Comparison of ENCODE assay signal across 1 cellular context in genomic region chr5:43603535-43604363, GRCh38.
TF ChIP-seq lines count a peak whose summit lies in the region.

No MANE protein-coding gene starts in this region.

TF ChIP-seq in GM12878, 131 proteins besides CTCF, POLR2A, EP300 and RAD21 (continued from another document and continues in another):
- TF ChIP-seq ZBTB40 (IDR thresholded peaks at IDR 0.05; ENCODE audit: borderline replicate concordance) = no peak
- no peak for TF ChIP-seq CBX5 (IDR thresholded peaks at IDR 0.05; ENCODE audit: low read depth)
- no peak for TF ChIP-seq ZNF384 (IDR thresholded peaks at IDR 0.05; ENCODE audit: borderline replicate concordance, low read depth, low read length)
- no peak for TF ChIP-seq IRF4 (IDR thresholded peaks at IDR 0.05; ENCODE audit: low read depth, low read length)
- TF ChIP-seq HDGF (IDR thresholded peaks at IDR 0.05) = 0 out of 2 replicates have a peak, but pooled peaks have one; percentile 82
- no peak for TF ChIP-seq MTA2 (IDR thresholded peaks at IDR 0.05; ENCODE audit: low read depth)
- TF ChIP-seq PAX5 (IDR thresholded peaks at IDR 0.05; ENCODE audit: borderline replicate concordance, low read depth, low read length) = peak; percentile 26; the same call in 1 of the 2 replicates
- no peak for TF ChIP-seq WRNIP1 (IDR thresholded peaks at IDR 0.05; ENCODE audit: borderline replicate concordance, low read depth, low read length)
- TF ChIP-seq FOXK2 (IDR thresholded peaks at IDR 0.05) = no peak
- TF ChIP-seq ELK1 (IDR thresholded peaks at IDR 0.05; ENCODE audit: low read depth, low read length) = no peak
- TF ChIP-seq HSF1 (IDR thresholded peaks at IDR 0.05; ENCODE audit: low read depth, low read length) = no peak
- TF ChIP-seq ZNF592 (IDR thresholded peaks at IDR 0.05) = no peak
- no peak for TF ChIP-seq RELA (IDR thresholded peaks at IDR 0.05; ENCODE audit: borderline replicate concordance, partially characterized antibody)
- no peak for TF ChIP-seq JUND (IDR thresholded peaks at IDR 0.05; ENCODE audit: low read depth, low read length)
- no peak for TF ChIP-seq STAT1 (conservative IDR thresholded peaks at IDR 0.05)
- no peak for TF ChIP-seq KAT2A (conservative IDR thresholded peaks at IDR 0.05; ENCODE audit: control insufficient read depth, low read depth, low read length)
- TF ChIP-seq BACH1 (IDR thresholded peaks at IDR 0.05; ENCODE audit: borderline replicate concordance) = peak; percentile 70; the same call in 1 of the 2 replicates
- TF ChIP-seq HCFC1 (IDR thresholded peaks at IDR 0.05; ENCODE audit: low read length) = no peak
- no peak for TF ChIP-seq CREB1 (IDR thresholded peaks at IDR 0.05; ENCODE audit: low read depth)
- no peak for TF ChIP-seq TCF3 (IDR thresholded peaks at IDR 0.05; ENCODE audit: borderline replicate concordance, insufficient read depth, low read depth, low read length)
- TF ChIP-seq ZNF274 (IDR thresholded peaks at IDR 0.05; ENCODE audit: insufficient read depth, insufficient read length) = no peak
- no peak for TF ChIP-seq MEF2A (IDR thresholded peaks at IDR 0.05; ENCODE audit: insufficient read depth, low read depth, low read length)
- no peak for TF ChIP-seq NR2C2 (IDR thresholded peaks at IDR 0.05; ENCODE audit: borderline replicate concordance, control insufficient read depth, insufficient read length, low read depth)
- TF ChIP-seq TCF7 (IDR thresholded peaks at IDR 0.05; ENCODE audit: borderline replicate concordance) = no peak
- TF ChIP-seq HDAC6 (IDR thresholded peaks at IDR 0.05; ENCODE audit: unreplicated experiment) = no peak
- TF ChIP-seq TCF12 (IDR thresholded peaks at IDR 0.05; ENCODE audit: low read depth, low read length) = no peak
- no peak for TF ChIP-seq ESRRA (IDR thresholded peaks at IDR 0.05; ENCODE audit: low read length)
- TF ChIP-seq ZBTB11 (CRISPR knock-in tag; IDR thresholded peaks at IDR 0.05) = no peak
- TF ChIP-seq SP1 (IDR thresholded peaks at IDR 0.05; ENCODE audit: low read depth, low read length) = no peak
- TF ChIP-seq SMAD1 (IDR thresholded peaks at IDR 0.05; ENCODE audit: low read depth, partially characterized antibody) = no peak
- TF ChIP-seq ZBTB4 (CRISPR knock-in tag; IDR thresholded peaks at IDR 0.05) = no peak
- no peak for TF ChIP-seq SMC3 (IDR thresholded peaks at IDR 0.05; ENCODE audit: borderline replicate concordance, low read length)
- TF ChIP-seq REST (IDR thresholded peaks at IDR 0.05; ENCODE audit: low read depth, low read length) = no peak
- no peak for TF ChIP-seq CBX3 (IDR thresholded peaks at IDR 0.05; ENCODE audit: borderline replicate concordance, low read depth)
- TF ChIP-seq NFIC (IDR thresholded peaks at IDR 0.05; ENCODE audit: low read depth, low read length) = no peak
- no peak for TF ChIP-seq USF2 (IDR thresholded peaks at IDR 0.05; ENCODE audit: borderline replicate concordance, low read depth, low read length)
- no peak for TF ChIP-seq NFXL1 (IDR thresholded peaks at IDR 0.05; ENCODE audit: borderline replicate concordance)
- TF ChIP-seq ZSCAN29 (IDR thresholded peaks at IDR 0.05) = no peak
